In genomic region chr4:185201983-185202962, GRCh38 we compare ENCODE assay signal across 9 cellular contexts. TPM values are rescaled to one million over a fixed set of nuclear protein-coding genes. Genes with fewer than 3 reads are reported as not detected.
DNase-seq lines count a peak whose midpoint lies in the region; ATAC-seq and TF ChIP-seq lines count a peak whose summit lies in the region.
"Had no signal": no experiment of that assay in that cellular context is flagged by ENCODE, and none has a peak within 500 bp of the region (broad histone marks: within the 10 kb centered on the region; RNA-seq: fewer than 3 reads in every experiment).

No MANE protein-coding gene starts in this region.

- H3K27ac ChIP-seq in CD4-positive, alpha-beta T cell (ENCODE audit: low read depth, low read length), result peak overlapping the region; percentile 89
- peak overlapping the region in 3 of 4 donors; percentile 98 to 99 (median 99) for H3K27ac ChIP-seq in gastroesophageal sphincter

- no peaks in the 10 kb centered on the region for H3K9me3 ChIP-seq in CD4-positive, alpha-beta T cell (ENCODE audit: control insufficient read depth, low read length)
- H3K9me3 ChIP-seq in gastroesophageal sphincter, result no peaks in the 10 kb centered on the region
- H3K9me3 ChIP-seq: pancreas had no signal

- WGBS in gastroesophageal sphincter (ENCODE audit: low coverage in 1 of 2), 2 donors, result 36 to 43% methylated on average over 6 to 10 of the region's 16 CpGs

- no peak for TF ChIP-seq POLR2A in gastroesophageal sphincter (IDR thresholded peaks at IDR 0.05)

- no peak for TF ChIP-seq EP300 in gastroesophageal sphincter (IDR thresholded peaks at IDR 0.05)

- no peak for TF ChIP-seq CTCF in CD4-positive, alpha-beta T cell (IDR thresholded peaks at IDR 0.05)
- no peak for TF ChIP-seq CTCF in gastroesophageal sphincter (IDR thresholded peaks at IDR 0.05)

- peaks cover 26% of the 10 kb centered on the region for H3K36me3 Mint-ChIP-seq in CD4-positive, alpha-beta T cell (ENCODE audit: low read depth)

- peaks cover 57% of the 10 kb centered on the region for H3K4me1 Mint-ChIP-seq in CD4-positive, alpha-beta T cell (ENCODE audit: low read depth)
- H3K4me1 Mint-ChIP-seq in stimulated activated naive CD8-positive, alpha-beta T cell treated with anti-CD3 and anti-CD28 coated beads, Interleukin-15, amount 100 ng/mL, for 72 hours, result peaks cover 37% of the 10 kb centered on the region

- H3K4me3 Mint-ChIP-seq in CD4-positive, alpha-beta T cell, result peak overlapping the region; percentile 98
- peak overlapping the region; percentile 91 to 95 for H3K4me3 Mint-ChIP-seq in stimulated activated naive CD8-positive, alpha-beta T cell treated with anti-CD3 and anti-CD28 coated beads, Interleukin-15, amount 100 ng/mL, for 72 hours

- H3K27me3 ChIP-seq in CD4-positive, alpha-beta T cell (ENCODE audit: control insufficient read depth, insufficient read depth, low read length), result no peaks in the 10 kb centered on the region
- H3K27me3 ChIP-seq in gastroesophageal sphincter, result no peaks in the 10 kb centered on the region
- H3K27me3 ChIP-seq: pancreas had no signal

- intact Hi-C loops in CD4-positive, alpha-beta T cell (cut with DNase I, micrococcal nuclease), result loop anchor here (5.0 to 10.0 kb wide), 12 partner anchors 50 to 1757 kb away; partner anchors contain the start of genes UFSP2 (in 2 of the 2), ACSL1 (in 1 of the 2), ANKRD37 (in 1 of the 2) and CASP3 (in 1 of the 2)

- no peaks in the 10 kb centered on the region for H3K9me3 Mint-ChIP-seq in CD4-positive, alpha-beta T cell
- H3K9me3 Mint-ChIP-seq in stimulated activated naive CD8-positive, alpha-beta T cell treated with anti-CD3 and anti-CD28 coated beads, Interleukin-15, amount 100 ng/mL, for 72 hours, result no peaks in the 10 kb centered on the region

- POLR2A ChIA-PET in CD4-positive, alpha-beta T cell (lab: Charles Lee), result interaction anchor here (0.6 to 2.2 kb wide), 5 partner anchors 19 to 223 kb away, joined by 3 to 7 read pairs (median 3); partner anchors contain the start of gene ANKRD37

- H3K27me3 Mint-ChIP-seq in CD4-positive, alpha-beta T cell, result no peaks in the 10 kb centered on the region
- no peaks in the 10 kb centered on the region for H3K27me3 Mint-ChIP-seq in stimulated activated naive CD8-positive, alpha-beta T cell treated with anti-CD3 and anti-CD28 coated beads, Interleukin-15, amount 100 ng/mL, for 72 hours

- H3K36me3 ChIP-seq in gastroesophageal sphincter, result peaks cover 0 to 13% of the 10 kb centered on the region in 2 donors
- H3K36me3 ChIP-seq: pancreas had no signal

- in situ Hi-C loops in KBM-7 (cut with MboI; ENCODE audit: low pct_unique_long_range_greater_than_20kb, low sequenced_read_pairs), result no loop called here

- CTCF ChIA-PET in CD4-positive, alpha-beta T cell (lab: Charles Lee), result interaction anchor here (0.9 kb wide), 1 partner anchor 59 kb away, joined by 3 read pairs; the partner anchor contains the start of gene SLC25A4

- ATAC-seq in CD4-positive, alpha-beta T cell (ENCODE audit: poor library complexity), result peak; percentile 16
- ATAC-seq in gastroesophageal sphincter (no peak), GM21619 (IDR thresholded peaks at IDR 0.05; ENCODE audit: unreplicated experiment) (no peak)
- ATAC-seq in stimulated activated naive CD8-positive, alpha-beta T cell treated with anti-CD3 and anti-CD28 coated beads, Interleukin-15, amount 100 ng/mL, for 72 hours, result peak; percentile 14

- peaks cover 5 to 33% (median 6%) of the 10 kb centered on the region in 3 donors for H3K4me1 ChIP-seq in gastroesophageal sphincter

- H3K27ac Mint-ChIP-seq in CD4-positive, alpha-beta T cell, result peak overlapping the region; percentile 89
- H3K27ac Mint-ChIP-seq in stimulated activated naive CD8-positive, alpha-beta T cell treated with anti-CD3 and anti-CD28 coated beads, Interleukin-15, amount 100 ng/mL, for 72 hours, result peak overlapping the region; percentile 16 to 95

- no peak overlapping the region for H3K4me3 ChIP-seq in gastroesophageal sphincter

- peak in 8 of 10 experiments; percentile 2 to 41 (median 20) for DNase-seq in CD4-positive, alpha-beta T cell
- DNase-seq in KBM-7, result peak; percentile 67
- peak; percentile 24 for DNase-seq in activated T-cell treated with anti-CD3 and anti-CD28 coated beads, Interleukin-2, amount 50 U/mL, for 1 hour
- peak in 1 of 2 donors; percentile 18 for DNase-seq in stimulated activated naive CD8-positive, alpha-beta T cell treated with anti-CD3 and anti-CD28 coated beads, Interleukin-15, amount 100 ng/mL, for 72 hours
- DNase-seq in DMS153 treated with DMSO at 0.1 percent for 48 hours (lab: John Stamatoyannopoulos, UW; ENCODE audit: unreplicated experiment), result no peak
- DNase-seq in NCI-H146 (lab: John Stamatoyannopoulos, UW), result no peak

RNA-seq across cellular contexts. Expression of gene CFAP97, which starts 1.5 kb away (rescaled TPM):
- total RNA-seq in CD4-positive, alpha-beta T cell, result 10 to 100 TPM; 24.5 to 26.6 TPM
- total RNA-seq in gastroesophageal sphincter, result 10 to 100 TPM; 36.5 to 47.9 (median 42.8) TPM

RNA-seq across cellular contexts. Expression of gene SNX25, which starts 7.1 kb away (rescaled TPM):
- total RNA-seq in CD4-positive, alpha-beta T cell, result 1 to 10 TPM; 7.9 to 9.1 TPM
- 10 to 100 TPM; 17.9 to 30.5 (median 24.9) TPM for total RNA-seq in gastroesophageal sphincter

RNA-seq across cellular contexts. Expression of gene SLC25A4, which starts 59.2 kb away (rescaled TPM):
- total RNA-seq in CD4-positive, alpha-beta T cell, result 1 to 10 TPM; 4.1 TPM
- 100 to 1,000 TPM; 122 to 180 (median 157) TPM for total RNA-seq in gastroesophageal sphincter

Comparison
In these comparisons a context has a peak if more than half of its experiments do, and no peak if none do; other contexts are left out.
1. ATAC-seq: peak in CD4-positive, alpha-beta T cell (single experiment) and stimulated activated naive CD8-positive, alpha-beta T cell treated with anti-CD3 and anti-CD28 coated beads, Interleukin-15, amount 100 ng/mL, for 72 hours (single experiment); none in gastroesophageal sphincter (single experiment) and GM21619 (single experiment).
2. DNase-seq: peak in CD4-positive, alpha-beta T cell (8 of 10), KBM-7 (single experiment) and activated T-cell treated with anti-CD3 and anti-CD28 coated beads, Interleukin-2, amount 50 U/mL, for 1 hour (single experiment); none in DMS153 treated with DMSO at 0.1 percent for 48 hours (single experiment) and NCI-H146 (single experiment).
3. RNA of gene SLC25A4, which starts 59.2 kb away (total RNA-seq): 122 to 180 TPM in gastroesophageal sphincter; 4.1 TPM in CD4-positive, alpha-beta T cell; every median in the first group is over 10 times any median in the second.